ENCODE assay signal across 18 cellular contexts in the genomic region with DNA sequence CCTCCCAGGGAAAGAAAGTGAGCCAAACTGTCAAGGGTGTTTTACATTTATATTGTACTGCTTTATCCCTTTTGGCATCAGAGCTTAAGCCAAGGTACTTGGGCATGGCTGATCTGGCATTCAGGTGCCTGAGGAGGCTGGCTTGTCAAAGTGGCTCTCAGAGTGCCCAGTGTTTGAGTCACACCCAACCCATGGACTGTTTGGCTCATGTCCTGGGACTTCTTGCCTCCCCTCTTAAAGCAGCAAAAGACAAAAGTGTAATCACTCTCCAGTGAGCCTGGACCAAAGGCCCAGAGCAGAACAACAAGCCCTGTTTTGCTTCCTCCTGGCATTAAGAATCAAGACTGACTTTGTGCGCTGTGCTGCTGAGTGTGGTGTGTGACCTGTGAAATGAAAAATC.
"Had no signal": no experiment of that assay in that cellular context is flagged by ENCODE, and none has a peak within 500 bp of the region (broad histone marks: within the 10 kb centered on the region; RNA-seq: fewer than 3 reads in every experiment).

No MANE protein-coding gene starts in this region.

- H3K27ac ChIP-seq: colonic mucosa, gastrocnemius medialis, heart left ventricle, prostate gland, tibial nerve had no signal

- H3K36me3 ChIP-seq: colonic mucosa, gastrocnemius medialis, prostate gland, tibial nerve had no signal

- H3K9me3 ChIP-seq: colonic mucosa, gastrocnemius medialis, heart left ventricle, prostate gland, tibial nerve had no signal

- H3K4me1 ChIP-seq: colonic mucosa, prostate gland had no signal

- ATAC-seq: gastrocnemius medialis; left ventricle myocardium superior; naive thymus-derived CD8-positive, alpha-beta T cell; right cardiac atrium; stimulated activated naive CD8-positive, alpha-beta T cell treated with anti-CD3 and anti-CD28 coated beads, Interleukin-15, Interleukin-2, amounts not matched to agents 100 U/mL and 50 U/mL, for 24 hours had no signal

- H3K4me3 ChIP-seq: colonic mucosa, gastrocnemius medialis, heart left ventricle, prostate gland, tibial nerve had no signal

- DNase-seq: activated CD4-positive, alpha-beta memory T cell treated with anti-CD3 and anti-CD28 coated beads, Interleukin-2, amount 10 ng/mL, durations not matched to agents 7 days and 5 days; activated CD4-positive, alpha-beta T cell treated with anti-CD3 and anti-CD28 coated beads for 4 hours; activated naive CD4-positive, alpha-beta T cell treated with anti-CD3 and anti-CD28 coated beads for 36 hours; activated T-cell treated with anti-CD3 and anti-CD28 coated beads, Interleukin-2, amount 50 U/mL, for 24 hours; colonic mucosa; erythroblast; gastrocnemius medialis; heart left ventricle; kidney; left ventricle myocardium superior; mesendoderm; naive thymus-derived CD8-positive, alpha-beta T cell; occipital lobe; right cardiac atrium; stimulated activated CD4-positive, alpha-beta T cell treated with anti-CD3 and anti-CD28 coated beads, Interleukin-2, amount 100 ng/mL, for 24 hours; stimulated activated naive CD8-positive, alpha-beta T cell treated with anti-CD3 and anti-CD28 coated beads, Interleukin-15, Interleukin-2, amounts not matched to agents 100 U/mL and 50 U/mL, for 24 hours had no signal

- H3K27me3 ChIP-seq: colonic mucosa, gastrocnemius medialis, heart left ventricle, tibial nerve had no signal
